Comparison of ENCODE assay signal across 1 cellular context in genomic region chr6:31405996-31406395, GRCh38.
TF ChIP-seq lines count a peak whose summit lies in the region.

No MANE protein-coding gene starts in this region.

TF ChIP-seq in GM23338, 12 proteins besides CTCF, POLR2A, EP300 and RAD21:
- TF ChIP-seq JUNB (IDR thresholded peaks at IDR 0.05; ENCODE audit: unreplicated experiment) (no peak), ETS1 (IDR thresholded peaks at IDR 0.05) (no peak), EZH2phosphoT487 (IDR thresholded peaks at IDR 0.05; ENCODE audit: unreplicated experiment) (no peak), POLR2AphosphoS5 (IDR thresholded peaks at IDR 0.05; ENCODE audit: low read depth) (no peak), ZNF331 (CRISPR knock-in tag; IDR thresholded peaks at IDR 0.05; ENCODE audit: low read depth) (no peak), EZH2 (IDR thresholded peaks at IDR 0.05; ENCODE audit: low read depth, unreplicated experiment) (no peak), NANOG (IDR thresholded peaks at IDR 0.05; ENCODE audit: borderline replicate concordance) (no peak), STAT1 (IDR thresholded peaks at IDR 0.05; ENCODE audit: unreplicated experiment) (no peak), ZNF462 (CRISPR knock-in tag; IDR thresholded peaks at IDR 0.05) (no peak), ZNF114 (CRISPR knock-in tag; IDR thresholded peaks at IDR 0.05) (no peak)
